ENCODE assay signal across 1 cellular context in the genomic region with DNA sequence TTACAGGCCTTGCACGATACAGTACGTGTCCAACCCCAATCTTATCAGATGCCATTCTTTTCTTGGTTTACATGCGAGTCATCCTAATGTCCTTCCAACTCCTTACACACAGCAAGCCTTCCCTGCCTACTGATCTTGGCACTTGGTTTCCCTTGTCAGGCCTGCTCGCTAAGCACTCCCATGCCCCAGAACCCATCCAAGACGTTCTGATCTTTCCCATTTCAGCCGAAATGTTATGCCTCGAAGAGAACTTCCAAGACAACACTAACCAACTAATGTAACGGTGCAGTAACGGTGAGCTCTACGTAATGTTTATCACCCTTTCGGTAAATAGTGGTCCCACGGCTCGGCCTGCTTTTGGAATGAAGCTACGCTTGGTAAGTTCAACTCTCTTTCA.
TF ChIP-seq lines count a peak whose summit lies in the region.

No MANE protein-coding gene starts in this region.

TF ChIP-seq in HCT116, 20 proteins besides CTCF, POLR2A, EP300 and RAD21 (continued from another document):
- TF ChIP-seq, protein P1, sequence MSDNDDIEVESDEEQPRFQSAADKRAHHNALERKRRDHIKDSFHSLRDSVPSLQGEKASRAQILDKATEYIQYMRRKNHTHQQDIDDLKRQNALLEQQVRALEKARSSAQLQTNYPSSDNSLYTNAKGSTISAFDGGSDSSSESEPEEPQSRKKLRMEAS (IDR thresholded peaks at IDR 0.05) = no peak
